26 cellular contexts compared by ENCODE assay signal in genomic region chr4:168691621-168692376, GRCh38.
DNase-seq lines count a peak whose midpoint lies in the region; ATAC-seq, FAIRE-seq and TF ChIP-seq lines count a peak whose summit lies in the region.
"Had no signal": no experiment of that assay in that cellular context is flagged by ENCODE, and none has a peak within 500 bp of the region (broad histone marks: within the 10 kb centered on the region; RNA-seq: fewer than 3 reads in every experiment).

No MANE protein-coding gene starts in this region.

- H3K4me3 ChIP-seq in neural cell (ENCODE audit: low read length) (peak overlapping the region; percentile 19), uterus (no peak overlapping the region)
- H3K4me3 ChIP-seq: GM23248, heart right ventricle, upper lobe of right lung had no signal

- TF ChIP-seq POLR2A in uterus (IDR thresholded peaks at IDR 0.05): no peak

- H3K9me2 ChIP-seq in neural cell (ENCODE audit: insufficient read depth, low read length): no peaks in the 10 kb centered on the region

- H3K4me2 ChIP-seq in neural cell (ENCODE audit: low read length): no peak overlapping the region

- H3K4me1 ChIP-seq in uterus: peaks cover 0 to 8% of the 10 kb centered on the region in 2 donors
- H3K4me1 ChIP-seq: upper lobe of right lung had no signal

- no peak overlapping the region for H3K9ac ChIP-seq in neural cell (ENCODE audit: low read length)
- H3K9ac ChIP-seq: GM23248 had no signal

- no peak overlapping the region for H2AFZ ChIP-seq in neural cell (ENCODE audit: low read depth, low read length)
- H2AFZ ChIP-seq: GM23248 had no signal

- intact Hi-C loops in Right ventricle myocardium superior (cut with DNase I): loop anchor here (10.0 kb wide), 1 partner anchor 107 kb away; no protein-coding TSS in a partner anchor
- intact Hi-C loops in Right ventricle myocardium inferior (cut with DNase I): loop anchor here (10.0 kb wide), 1 partner anchor 277 kb away; no protein-coding TSS in a partner anchor
- intact Hi-C loops in uterus (cut with DNase I; ENCODE audit: low total_unique reads): no loop called here

- H3F3A ChIP-seq in neural cell (ENCODE audit: insufficient read depth, low read length, poor library complexity, severe bottlenecking): no peaks in the 10 kb centered on the region

- H3K9me3 ChIP-seq in neural cell (ENCODE audit: low read length) (no peaks in the 10 kb centered on the region), uterus (no peaks in the 10 kb centered on the region)
- H3K9me3 ChIP-seq: heart right ventricle, upper lobe of right lung had no signal

- peak; percentile 66 for TF ChIP-seq EP300 in neural cell (conservative IDR thresholded peaks at IDR 0.05; ENCODE audit: poor library complexity, severe bottlenecking)

- ATAC-seq in Right ventricle myocardium superior (ENCODE audit: poor library complexity): peak; percentile 30
- ATAC-seq in Right ventricle myocardium inferior: no peak
- no peak for ATAC-seq in GM19035 (IDR thresholded peaks at IDR 0.05; ENCODE audit: unreplicated experiment)
- no peak for ATAC-seq in GM18861 (IDR thresholded peaks at IDR 0.05; ENCODE audit: unreplicated experiment)
- ATAC-seq: activated naive CD8-positive, alpha-beta T cell treated with anti-CD3 and anti-CD28 coated beads, Interleukin-2, amount 50 U/mL, for 24 hours; SK-N-SH treated with all-trans-retinoic acid at 6 μM for 48 hours; upper lobe of right lung had no signal

- no peaks in the 10 kb centered on the region for H3K79me2 ChIP-seq in neural cell (replicated peaks; ENCODE audit: insufficient read depth, low read length)

- no peak for TF ChIP-seq RAD21 in neural cell (conservative IDR thresholded peaks at IDR 0.05)

- H3K27me3 ChIP-seq in neural cell (ENCODE audit: insufficient read depth, low read depth, low read length): no peaks in the 10 kb centered on the region
- H3K27me3 ChIP-seq in uterus: no peaks in the 10 kb centered on the region
- H3K27me3 ChIP-seq: heart right ventricle, upper lobe of right lung had no signal

- H3K36me3 ChIP-seq in neural cell (ENCODE audit: insufficient read depth, low read length): no peaks in the 10 kb centered on the region
- no peaks in the 10 kb centered on the region for H3K36me3 ChIP-seq in uterus
- H3K36me3 ChIP-seq: upper lobe of right lung had no signal

- FAIRE-seq in endometrium (lab: Jason Lieb, UNC): peak; percentile 98

- no peaks in the 10 kb centered on the region for H4K20me1 ChIP-seq in neural cell (ENCODE audit: insufficient read depth)

- H3K27ac ChIP-seq in neural cell (ENCODE audit: low read length) (no peak overlapping the region), uterus (peak overlapping the region; percentile 83 to 85)
- H3K27ac ChIP-seq: GM23248, RWPE1, upper lobe of right lung had no signal

- DNase-seq in Right ventricle myocardium superior (no peak), Right ventricle myocardium inferior (ENCODE audit: missing footprints) (no peak), uterus (peak in 1 of 2 donors; percentile 78), glomerular visceral epithelial cell (ENCODE audit: extremely low spot score) (no peak)
- DNase-seq: activated CD4-positive, alpha-beta T cell treated with anti-CD3 and anti-CD28 coated beads for 4 hours; activated naive CD8-positive, alpha-beta T cell treated with anti-CD3 and anti-CD28 coated beads, Interleukin-2, amount 50 U/mL, for 24 hours; activated T-cell treated with anti-CD3 and anti-CD28 coated beads, Interleukin-2, amount 50 U/mL, for 1 hour; CD4-positive, CD25-positive, alpha-beta regulatory T cell; effector CD4-positive, alpha-beta T cell; erythroblast; GM23248; heart right ventricle; HFFc6; MV-4-11; NCI-H1436 treated with DMSO at 0.1 percent for 48 hours; NCI-H2107; NCI-H446; NCI-H774; stimulated activated CD4-positive, alpha-beta T cell treated with anti-CD3 and anti-CD28 coated beads, Interleukin-2, amount 100 ng/mL, for 48 hours; upper lobe of right lung had no signal

- TF ChIP-seq CTCF in neural cell (IDR thresholded peaks at IDR 0.05; ENCODE audit: poor library complexity, severe bottlenecking): no peak
- TF ChIP-seq CTCF in uterus (IDR thresholded peaks at IDR 0.05): no peak

TF ChIP-seq in neural cell, 6 proteins besides CTCF, POLR2A, EP300 and RAD21:
- no peak for TF ChIP-seq SMC3 (conservative IDR thresholded peaks at IDR 0.05; ENCODE audit: poor library complexity)
